ENCODE assay signal across 8 cellular contexts in the genomic region with DNA sequence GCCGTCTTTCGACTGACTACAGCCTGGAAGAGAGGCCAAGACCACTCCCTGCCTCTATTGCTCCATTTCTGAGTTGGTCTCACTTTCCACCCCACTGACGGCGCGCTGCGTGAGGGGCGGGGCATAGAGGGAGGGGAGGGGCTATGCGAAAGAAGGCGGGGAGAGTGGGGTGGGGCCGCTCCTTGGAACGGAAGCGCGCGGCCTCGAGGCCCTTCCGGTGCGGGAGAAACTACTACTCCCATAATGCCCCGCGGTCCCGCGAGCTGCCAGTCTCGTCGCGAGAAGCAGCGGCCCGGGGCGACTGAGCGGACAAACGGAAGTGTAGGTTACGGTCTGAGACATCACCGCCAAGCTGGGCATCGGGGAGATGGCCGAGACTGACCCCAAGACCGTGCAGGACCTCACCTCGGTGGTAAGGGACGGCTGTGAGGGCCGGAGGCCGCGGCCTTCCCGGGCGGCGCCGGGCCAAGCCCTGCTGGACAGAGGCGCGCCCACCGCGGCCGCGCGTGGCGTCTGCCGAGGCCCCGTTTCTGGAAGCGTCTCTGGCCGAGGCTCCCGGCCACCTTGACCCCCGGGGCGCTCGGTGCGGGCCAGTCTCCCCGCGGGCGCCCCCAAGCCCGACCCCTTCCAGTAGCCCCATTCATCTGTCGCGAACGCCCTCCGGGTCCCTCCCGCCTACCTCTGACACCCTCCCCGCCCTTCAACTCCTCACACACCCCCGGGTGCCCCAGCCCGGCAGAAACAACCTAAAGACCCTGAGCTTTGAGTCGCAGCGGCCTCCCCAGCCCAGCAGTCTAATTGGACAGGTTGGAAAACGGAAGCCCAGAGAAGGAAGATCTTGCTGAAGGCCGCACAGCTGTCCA. TPM values are rescaled to one million over a fixed set of nuclear protein-coding genes. Genes with fewer than 3 reads are reported as not detected.
DNase-seq lines count a peak whose midpoint lies in the region; ATAC-seq and TF ChIP-seq lines count a peak whose summit lies in the region.

A gene (plus strand): TSS at position 269 of the 863 bp plus-strand sequence. CDS start 99 bp downstream, at position 368.

- peak; percentile 98 to 99 for ATAC-seq in CD4-positive, CD25-positive, alpha-beta regulatory T cell (ENCODE audit: low read depth in 2 of 2)
- ATAC-seq in GM19395 (IDR thresholded peaks at IDR 0.05; ENCODE audit: unreplicated experiment) (peak; percentile 95), HG03558 (IDR thresholded peaks at IDR 0.05; ENCODE audit: extremely low read depth, unreplicated experiment) (peak; percentile 77), right lobe of liver (peak; percentile 99 to 100 (median 99))

- 4% methylated on average over 18 of the region's 76 CpGs for WGBS in right lobe of liver (ENCODE audit: insufficient coverage, low coverage, low lambda C conversion rate, missing lambda C conversion rate)

- TF ChIP-seq POLR2A in right lobe of liver (IDR thresholded peaks at IDR 0.05), result peak; percentile 57

- intact Hi-C loops in dorsolateral prefrontal cortex (cut with DNase I), result loop anchor here (5.0 to 10.0 kb wide), 3 partner anchors 36 to 66 kb away; no protein-coding TSS in a partner anchor
- intact Hi-C loops in right lobe of liver (cut with DNase I), result no loop called here

- H3K27ac ChIP-seq in CD4-positive, CD25-positive, alpha-beta regulatory T cell (ENCODE audit: insufficient read depth, low read length, poor library complexity, severe bottlenecking), result peak within 1 kb of the TSS; percentile 73
- peak within 1 kb of the TSS in 58 of 59 donors; percentile 32 to 93 (median 80) for H3K27ac ChIP-seq in dorsolateral prefrontal cortex
- H3K27ac ChIP-seq in right lobe of liver, result peak within 1 kb of the TSS; percentile 62 to 90 (median 88)

- DNase-seq in CD4-positive, CD25-positive, alpha-beta regulatory T cell, result peak; percentile 88 to 96 (median 91)
- peak; percentile 47 for DNase-seq in NCI-H82 treated with DMSO at 0.1 percent for 48 hours (lab: John Stamatoyannopoulos, UW; ENCODE audit: unreplicated experiment)
- peak; percentile 93 to 95 for DNase-seq in activated CD4-positive, alpha-beta T cell treated with anti-CD3 and anti-CD28 coated beads, Interleukin-2, amount 50 U/mL, for 48 hours
- DNase-seq in dorsolateral prefrontal cortex, result peak; percentile 82 to 95 (median 91)
- peak; percentile 96 to 97 (median 97) for DNase-seq in right lobe of liver
- peak; percentile 95 for DNase-seq in stimulated activated CD4-positive, alpha-beta T cell treated with anti-CD3 and anti-CD28 coated beads, Interleukin-4, amount 100 ng/mL, for 24 hours

- peaks cover 14% of the 10 kb centered on the region for H3K27me3 Mint-ChIP-seq in CD4-positive, CD25-positive, alpha-beta regulatory T cell

- H3K4me3 Mint-ChIP-seq in CD4-positive, CD25-positive, alpha-beta regulatory T cell, result peak within 1 kb of the TSS; percentile 97 to 99 (median 99)

- peak within 1 kb of the TSS; percentile 92 to 96 (median 95) for H3K27ac Mint-ChIP-seq in CD4-positive, CD25-positive, alpha-beta regulatory T cell

- H3K36me3 ChIP-seq in CD4-positive, CD25-positive, alpha-beta regulatory T cell (ENCODE audit: control insufficient read depth, insufficient read depth, low read length), result peaks cover 25% of the 10 kb centered on the region
- H3K36me3 ChIP-seq in right lobe of liver, result peaks cover 0 to 22% (median 2%) of the 10 kb centered on the region in 4 donors

- no peaks in the 10 kb centered on the region for H3K27me3 ChIP-seq in CD4-positive, CD25-positive, alpha-beta regulatory T cell (ENCODE audit: control insufficient read depth, insufficient read depth, low read length)
- H3K27me3 ChIP-seq in dorsolateral prefrontal cortex (no peaks in the 10 kb centered on the region), right lobe of liver (no peaks in the 10 kb centered on the region)

- H3K4me3 ChIP-seq in CD4-positive, CD25-positive, alpha-beta regulatory T cell (ENCODE audit: low read depth, low read length), result peak within 1 kb of the TSS; percentile 85
- H3K4me3 ChIP-seq in dorsolateral prefrontal cortex (peak within 1 kb of the TSS; percentile 64 to 98 (median 88)), right lobe of liver (peak within 1 kb of the TSS; percentile 80 to 98 (median 93))

- peaks cover 0 to 50% (median 35%) of the 10 kb centered on the region in 4 donors for H3K4me1 Mint-ChIP-seq in CD4-positive, CD25-positive, alpha-beta regulatory T cell

- TF ChIP-seq CTCF in dorsolateral prefrontal cortex (IDR thresholded peaks at IDR 0.05 in 54 of 56, conservative IDR thresholded peaks at IDR 0.05 in 2 of 56; ENCODE audit: low read depth in 1 of 56, partially characterized antibody in 56 of 56) (peak in 41 of 56 donors; percentile 4 to 56 (median 32)), right lobe of liver (IDR thresholded peaks at IDR 0.05) (peak in 1 of 4 donors; percentile 6)

- peaks cover 21% of the 10 kb centered on the region for H3K4me1 ChIP-seq in CD4-positive, CD25-positive, alpha-beta regulatory T cell (ENCODE audit: control insufficient read depth, insufficient read depth, low read length, poor library complexity, severe bottlenecking)
- H3K4me1 ChIP-seq in right lobe of liver, result peaks cover 0 to 25% (median 0%) of the 10 kb centered on the region in 4 donors

- no peaks in the 10 kb centered on the region for H3K9me3 ChIP-seq in CD4-positive, CD25-positive, alpha-beta regulatory T cell (ENCODE audit: control insufficient read depth in 2 of 2, low read length in 2 of 2)
- no peaks in the 10 kb centered on the region for H3K9me3 ChIP-seq in right lobe of liver

- peaks cover 0 to 1% (median 0%) of the 10 kb centered on the region in 7 donors for H3K9me3 Mint-ChIP-seq in CD4-positive, CD25-positive, alpha-beta regulatory T cell

- peaks cover 28% of the 10 kb centered on the region for H3K36me3 Mint-ChIP-seq in CD4-positive, CD25-positive, alpha-beta regulatory T cell

RNA-seq across cellular contexts. Expression of the gene that starts here (rescaled TPM):
- 26.7 TPM for total RNA-seq in CD4-positive, CD25-positive, alpha-beta regulatory T cell
- polyA plus RNA-seq in CD4-positive, CD25-positive, alpha-beta regulatory T cell, result 10 to 100 TPM; 25.1 to 53.0 (median 38.3) TPM
- total RNA-seq in dorsolateral prefrontal cortex (100 to 1,000 TPM in 55 of 120 experiments, 10 to 100 TPM in 65; 60.5 to 133 (median 98.8) TPM), right lobe of liver (10 to 100 TPM in 4 of 6 experiments, 1 to 10 TPM in 2; 5.6 to 46.2 (median 35.2) TPM)

Comparison
In these comparisons a context has a peak if more than half of its experiments do, and no peak if none do; other contexts are left out.
1. Peak in every context shown above with its lines: DNase-seq, ATAC-seq, H3K4me3 ChIP-seq and H3K27ac ChIP-seq.
2. DNase-seq: peak in every context shown above with its lines; median percentile 97 in right lobe of liver; 95 in stimulated activated CD4-positive, alpha-beta T cell treated with anti-CD3 and anti-CD28 coated beads, Interleukin-4, amount 100 ng/mL, for 24 hours; 94 in activated CD4-positive, alpha-beta T cell treated with anti-CD3 and anti-CD28 coated beads, Interleukin-2, amount 50 U/mL, for 48 hours; 91 in CD4-positive, CD25-positive, alpha-beta regulatory T cell; 91 in dorsolateral prefrontal cortex; 47 in NCI-H82 treated with DMSO at 0.1 percent for 48 hours.
3. intact Hi-C loops: an anchor here in dorsolateral prefrontal cortex (5.0 to 10.0 kb wide); none called in right lobe of liver.